ENCODE assay signal across 8 cellular contexts in the genomic region with DNA sequence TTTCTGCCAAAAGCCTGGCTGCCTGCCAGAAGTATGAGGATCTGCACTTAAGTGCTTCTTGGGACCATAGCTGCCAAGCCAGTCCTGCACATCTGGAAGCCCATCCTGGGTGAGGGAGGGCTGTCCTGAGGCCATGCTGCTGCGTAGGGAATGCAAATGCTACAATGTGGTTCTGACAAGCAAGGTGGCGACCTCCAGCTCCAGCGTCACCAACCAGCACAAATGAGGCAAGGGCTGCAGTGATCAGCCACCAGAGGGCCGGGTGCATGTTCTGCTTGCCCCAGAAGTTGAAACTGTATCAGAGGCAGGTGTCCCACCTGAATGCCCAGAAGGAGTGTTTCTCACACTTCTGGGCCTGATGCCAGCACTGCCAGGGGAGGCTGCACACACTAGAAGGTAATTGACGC.
DNase-seq lines count a peak whose midpoint lies in the region; ATAC-seq and TF ChIP-seq lines count a peak whose summit lies in the region.

No MANE protein-coding gene starts in this region.

- H3K9me3 ChIP-seq in tibial artery = no peaks in the 10 kb centered on the region
- H3K9me3 ChIP-seq in ascending aorta = no peaks in the 10 kb centered on the region

- intact Hi-C loops in tibial artery (cut with DNase I; ENCODE audit: low total_unique reads) (no loop called here), ascending aorta (cut with DNase I) (no loop called here)

- peak; percentile 64 for ATAC-seq in HG02642 (IDR thresholded peaks at IDR 0.05; ENCODE audit: poor library complexity, unreplicated experiment)

- DNase-seq in NCI-H82 (lab: John Stamatoyannopoulos, UW) (peak; percentile 61), NCI-H82 treated with DMSO at 0.1 percent for 48 hours (lab: John Stamatoyannopoulos, UW; ENCODE audit: unreplicated experiment) (no peak), NCI-H2171 treated with DMSO at 0.1 percent for 48 hours (lab: John Stamatoyannopoulos, UW) (peak; percentile 84), iPS DF 19.7 (ENCODE audit: low read depth, low spot score) (peak; percentile 35), tibial artery (no peak), ascending aorta (ENCODE audit: low spot score in 2 of 2) (no peak), SKM-1 treated with dmso at 0.1 percent for 144 hours (lab: John Stamatoyannopoulos, UW; ENCODE audit: unreplicated experiment) (no peak)

- no peaks in the 10 kb centered on the region for H3K27me3 ChIP-seq in tibial artery
- no peaks in the 10 kb centered on the region for H3K27me3 ChIP-seq in ascending aorta

- no peak overlapping the region for H3K4me3 ChIP-seq in tibial artery
- H3K4me3 ChIP-seq in ascending aorta = no peak overlapping the region

- H3K36me3 ChIP-seq in tibial artery = no peaks in the 10 kb centered on the region
- H3K36me3 ChIP-seq in ascending aorta = no peaks in the 10 kb centered on the region

- TF ChIP-seq CTCF in tibial artery (IDR thresholded peaks at IDR 0.05) (no peak), ascending aorta (IDR thresholded peaks at IDR 0.05) (no peak)

- H3K4me1 ChIP-seq in tibial artery (no peaks in the 10 kb centered on the region), ascending aorta (no peaks in the 10 kb centered on the region)

- H3K27ac ChIP-seq in tibial artery = no peak overlapping the region
- no peak overlapping the region for H3K27ac ChIP-seq in ascending aorta

Comparison
In these comparisons a context has a peak if more than half of its experiments do, and no peak if none do; other contexts are left out.
1. DNase-seq: peak in NCI-H82 (single experiment), NCI-H2171 treated with DMSO at 0.1 percent for 48 hours (single experiment) and iPS DF 19.7 (single experiment); none in NCI-H82 treated with DMSO at 0.1 percent for 48 hours (single experiment), tibial artery (0 of 2), ascending aorta (0 of 2) and SKM-1 treated with dmso at 0.1 percent for 144 hours (single experiment).